Comparison of ENCODE assay signal across 8 cellular contexts in genomic region chr1:239675735-239676134, GRCh38.
"Had no signal": no experiment of that assay in that cellular context is flagged by ENCODE, and none has a peak within 500 bp of the region (broad histone marks: within the 10 kb centered on the region; RNA-seq: fewer than 3 reads in every experiment).

No MANE protein-coding gene starts in this region.

- H3K9me3 ChIP-seq: HAP-1 had no signal

- H3K9ac ChIP-seq: GM23248 had no signal

- H3K36me3 ChIP-seq: HAP-1 had no signal

- H3K4me3 ChIP-seq: GM23248, HAP-1 had no signal

- H3K27ac ChIP-seq: GM23248, HL-60 had no signal

- DNase-seq: GM23248, GOT3, H7, HFFc6 had no signal

- H3K4me1 ChIP-seq: HAP-1 had no signal

- ATAC-seq: HCT116, HepG2 had no signal
